In the genomic region with DNA sequence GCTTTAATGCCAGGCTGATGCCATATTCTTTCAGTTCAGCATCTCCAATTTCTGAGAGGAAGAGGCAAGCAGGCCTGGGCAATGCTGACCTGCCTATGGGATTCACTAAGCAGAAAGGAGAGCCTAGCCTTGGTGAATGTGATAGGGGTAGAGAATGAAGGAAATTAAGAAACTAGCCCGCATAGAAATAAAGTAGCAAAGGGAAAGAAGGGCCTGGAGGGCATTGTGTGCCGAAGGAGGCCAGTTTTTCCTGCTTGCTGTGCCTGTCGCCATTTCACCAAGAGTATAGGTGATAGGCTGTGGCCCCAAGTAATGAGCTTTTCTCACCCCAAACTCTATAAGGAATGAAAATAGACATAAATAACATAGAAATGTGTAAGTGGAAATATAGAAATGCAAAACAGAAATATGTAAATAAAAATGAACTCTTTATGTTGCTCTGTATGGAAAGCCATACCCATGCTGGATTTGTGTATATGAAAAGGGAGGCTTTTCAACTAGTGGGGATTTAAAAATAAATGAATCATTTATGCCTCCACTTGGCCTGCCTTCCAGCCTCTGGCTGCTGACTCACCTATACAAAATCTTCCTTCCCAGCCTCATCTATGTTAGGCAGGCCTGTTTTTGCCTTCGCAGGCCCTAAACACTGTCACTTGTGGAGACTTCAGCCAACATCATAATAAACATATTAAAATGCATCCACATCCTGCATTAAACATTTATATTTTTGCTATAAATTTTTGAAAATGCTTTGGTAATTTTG, we compare ENCODE assay signal across 25 cellular contexts. TPM values are rescaled to one million over a fixed set of nuclear protein-coding genes. Genes with fewer than 3 reads are reported as not detected.
A peak's percentile ranks its signal among the peaks of the same experiment; 100 is the strongest.
DNase-seq lines count a peak whose midpoint lies in the region; ATAC-seq and TF ChIP-seq lines count a peak whose summit lies in the region.
"Had no signal": no experiment of that assay in that cellular context is flagged by ENCODE, and none has a peak within 500 bp of the region (broad histone marks: within the 10 kb centered on the region; RNA-seq: fewer than 3 reads in every experiment).

No MANE protein-coding gene starts in this region.

- TF ChIP-seq EP300 in esophagus muscularis mucosa (IDR thresholded peaks at IDR 0.05) = no peak

- TF ChIP-seq POLR2A in esophagus muscularis mucosa (IDR thresholded peaks at IDR 0.05; ENCODE audit: low read depth) = no peak

- ATAC-seq in HG03378 (IDR thresholded peaks at IDR 0.05; ENCODE audit: unreplicated experiment) = no peak
- ATAC-seq in HG02970 (IDR thresholded peaks at IDR 0.05; ENCODE audit: low FRiP score, unreplicated experiment) = no peak
- ATAC-seq in GM18498 (IDR thresholded peaks at IDR 0.05; ENCODE audit: unreplicated experiment) = no peak
- ATAC-seq: Panc1 had no signal

- CTCF ChIA-PET in RWPE1 (lab: Yijun Ruan, JAX) = interaction anchor here (0.6 kb wide), 1 partner anchor 16 kb away, joined by 5 read pairs; no protein-coding TSS in a partner anchor

- H3K27me3 ChIP-seq in esophagus muscularis mucosa = no peaks in the 10 kb centered on the region

- H3K27ac ChIP-seq in RWPE1 (no peak overlapping the region), esophagus muscularis mucosa (replicated peaks in 1 of 4) (peak overlapping the region in 3 of 4 donors; percentile 34 to 36 (median 35))
- H3K27ac ChIP-seq: thoracic aorta, WERI-Rb-1 had no signal

- no peak for TF ChIP-seq CTCF in RWPE1 (conservative IDR thresholded peaks at IDR 0.05; ENCODE audit: low read depth)
- no peak for TF ChIP-seq CTCF in esophagus muscularis mucosa (IDR thresholded peaks at IDR 0.05)

- H3K9me3 ChIP-seq in esophagus muscularis mucosa = no peaks in the 10 kb centered on the region
- H3K9me3 ChIP-seq: thoracic aorta had no signal

- H3K36me3 ChIP-seq in esophagus muscularis mucosa = no peaks in the 10 kb centered on the region
- H3K36me3 ChIP-seq: thoracic aorta, WERI-Rb-1 had no signal

- no peak overlapping the region for H3K4me3 ChIP-seq in esophagus muscularis mucosa
- H3K4me3 ChIP-seq: thoracic aorta had no signal

- intact Hi-C loops in esophagus muscularis mucosa (cut with DNase I) = no loop called here

- DNase-seq in GM03348 (ENCODE audit: low spot score) (peak; percentile 49), RWPE1 (ENCODE audit: low spot score) (peak; percentile 34), esophagus muscularis mucosa (ENCODE audit: extremely low spot score) (no peak), renal cortical epithelial cell (ENCODE audit: low read depth) (peak; percentile 15), CD1c-positive myeloid dendritic cell (ENCODE audit: extremely low spot score) (no peak)
- DNase-seq: activated CD4-positive, alpha-beta T cell treated with anti-CD3 and anti-CD28 coated beads, Interleukin-2, amount 50 U/mL, for 1 hour; activated CD8-positive, alpha-beta memory T cell treated with anti-CD3 and anti-CD28 coated beads, Interleukin-2, amount 50 U/mL, for 4 hours; activated effector memory CD4-positive, alpha-beta T cell treated with anti-CD3 and anti-CD28 coated beads, Interleukin-2, amount 50 U/mL, for 16 hours; AML-193; caudate nucleus; dermis blood vessel endothelial cell; DND-41; foreskin melanocyte; hippocampal formation; NCI-H1417 treated with DMSO at 0.1 percent for 48 hours; small intestine; stimulated activated CD4-positive, alpha-beta T cell treated with anti-CD3 and anti-CD28 coated beads, Interleukin-2, amount 100 ng/mL, for 48 hours; stimulated activated naive CD4-positive, alpha-beta T cell treated with Interleukin-2 at 50 U/mL for 16 hours; T-helper 2 cell; WERI-Rb-1 had no signal

- POLR2A ChIA-PET in RWPE1 (lab: Yijun Ruan, JAX; ENCODE audit: low non-redundant PET) = no interaction called here

- H3K4me1 ChIP-seq in esophagus muscularis mucosa = peaks cover 0 to under 1% (median 0%) of the 10 kb centered on the region in 4 donors

- WGBS in esophagus muscularis mucosa = 67% methylated on average over 4 of the region's 4 CpGs

RNA-seq across cellular contexts. Expression of gene OCRL, which starts 5.1 kb away (rescaled TPM):
- total RNA-seq in esophagus muscularis mucosa = 10 to 100 TPM; 41.1 to 62.3 (median 59.8) TPM
- total RNA-seq in renal cortical epithelial cell = 18.6 and 28.0 TPM in 2 replicates

RNA-seq across cellular contexts. Expression of gene SMARCA1, which starts 11.7 kb away (rescaled TPM):
- 10 to 100 TPM; 52.2 to 60.6 (median 55.7) TPM for total RNA-seq in esophagus muscularis mucosa
- 65.8 and 136 TPM in 2 replicates for total RNA-seq in renal cortical epithelial cell

Comparison
In these comparisons a context has a peak if more than half of its experiments do, and no peak if none do; other contexts are left out.
1. DNase-seq: peak in GM03348 (single experiment), RWPE1 (single experiment) and renal cortical epithelial cell (single experiment); none in esophagus muscularis mucosa (single experiment) and CD1c-positive myeloid dendritic cell (single experiment).